17 cellular contexts compared by ENCODE assay signal in genomic region chr2:68987051-68987503, GRCh38. TPM values are rescaled to one million over a fixed set of nuclear protein-coding genes. Genes with fewer than 3 reads are reported as not detected.
"Had no signal": no experiment of that assay in that cellular context is flagged by ENCODE, and none has a peak within 500 bp of the region (broad histone marks: within the 10 kb centered on the region; RNA-seq: fewer than 3 reads in every experiment).

No MANE protein-coding gene starts in this region.

- H3K4me3 Mint-ChIP-seq: activated CD4-positive, alpha-beta T cell treated with anti-CD3 and anti-CD28 coated beads, Interleukin-2, amount 10 ng/mL, durations not matched to agents 7 days and 5 days; activated naive CD4-positive, alpha-beta T cell treated with anti-CD3 and anti-CD28 coated beads for 36 hours; activated T-helper 17 cell treated with anti-CD3 and anti-CD28 coated beads, Interleukin-2, amount 50 U/mL, for 72 hours; effector memory CD8-positive, alpha-beta T cell; immature natural killer cell; type B pancreatic cell; WTC11 had no signal

- ATAC-seq: activated T-helper 17 cell treated with anti-CD3 and anti-CD28 coated beads, Interleukin-2, amount 50 U/mL, for 72 hours; effector memory CD8-positive, alpha-beta T cell; left colon; SK-N-SH treated with all-trans-retinoic acid at 6 μM for 48 hours; WTC11 had no signal

- H3K9me3 Mint-ChIP-seq: activated CD4-positive, alpha-beta T cell treated with anti-CD3 and anti-CD28 coated beads, Interleukin-2, amount 10 ng/mL, durations not matched to agents 7 days and 5 days; activated naive CD4-positive, alpha-beta T cell treated with anti-CD3 and anti-CD28 coated beads for 36 hours; activated T-helper 17 cell treated with anti-CD3 and anti-CD28 coated beads, Interleukin-2, amount 50 U/mL, for 72 hours; effector memory CD8-positive, alpha-beta T cell; immature natural killer cell; type B pancreatic cell; WTC11 had no signal

- H3K27ac Mint-ChIP-seq: activated CD4-positive, alpha-beta T cell treated with anti-CD3 and anti-CD28 coated beads, Interleukin-2, amount 10 ng/mL, durations not matched to agents 7 days and 5 days; activated naive CD4-positive, alpha-beta T cell treated with anti-CD3 and anti-CD28 coated beads for 36 hours; activated T-helper 17 cell treated with anti-CD3 and anti-CD28 coated beads, Interleukin-2, amount 50 U/mL, for 72 hours; effector memory CD8-positive, alpha-beta T cell; immature natural killer cell; type B pancreatic cell; WTC11 had no signal

- H3K36me3 Mint-ChIP-seq: immature natural killer cell, type B pancreatic cell, WTC11 had no signal

- DNase-seq: activated CD4-positive, alpha-beta T cell treated with anti-CD3 and anti-CD28 coated beads, Interleukin-2, amount 10 ng/mL, durations not matched to agents 7 days and 5 days; activated naive CD4-positive, alpha-beta T cell treated with anti-CD3 and anti-CD28 coated beads for 36 hours; activated T-cell treated with anti-CD3 and anti-CD28 coated beads for 4 hours; effector memory CD8-positive, alpha-beta T cell; immature natural killer cell; left colon; mesendoderm had no signal

- H3K27ac ChIP-seq: epithelial cell of prostate had no signal

- H3K4me1 Mint-ChIP-seq: activated CD4-positive, alpha-beta T cell treated with anti-CD3 and anti-CD28 coated beads, Interleukin-2, amount 10 ng/mL, durations not matched to agents 7 days and 5 days; activated T-helper 17 cell treated with anti-CD3 and anti-CD28 coated beads, Interleukin-2, amount 50 U/mL, for 72 hours; immature natural killer cell; WTC11 had no signal

RNA-seq across cellular contexts. Expression of gene GKN1, which starts 12.6 kb away (rescaled TPM):
- total RNA-seq: activated CD4-positive, alpha-beta T cell treated with anti-CD3 and anti-CD28 coated beads, Interleukin-2, amount 10 ng/mL, durations not matched to agents 7 days and 5 days; activated CD8-positive, alpha-beta memory T cell treated with anti-CD3 and anti-CD28 coated beads for 36 hours; activated naive CD4-positive, alpha-beta T cell treated with anti-CD3 and anti-CD28 coated beads for 36 hours; activated T-helper 17 cell treated with anti-CD3 and anti-CD28 coated beads, Interleukin-2, amount 50 U/mL, for 72 hours; left colon; osteocyte; skeletal muscle tissue; T-helper 1 cell treated with Interleukin-12 subunit alpha and Interleukin-12 subunit beta and Interleukin-4 antibody, amounts not matched to agents 30 ng/mL and 1 ng/mL, for 36 hours; WTC11 had no signal
- polyA plus RNA-seq: immature natural killer cell, neural cell had no signal

RNA-seq across cellular contexts. Expression of gene ANTXR1, which starts 25.9 kb away (rescaled TPM):
- polyA plus RNA-seq: immature natural killer cell had no signal

RNA-seq across cellular contexts. Expression of gene GKN2, which starts 34.4 kb away (rescaled TPM):
- total RNA-seq: activated CD4-positive, alpha-beta T cell treated with anti-CD3 and anti-CD28 coated beads, Interleukin-2, amount 10 ng/mL, durations not matched to agents 7 days and 5 days; activated CD8-positive, alpha-beta memory T cell treated with anti-CD3 and anti-CD28 coated beads for 36 hours; activated naive CD4-positive, alpha-beta T cell treated with anti-CD3 and anti-CD28 coated beads for 36 hours; activated T-helper 17 cell treated with anti-CD3 and anti-CD28 coated beads, Interleukin-2, amount 50 U/mL, for 72 hours; osteocyte; skeletal muscle tissue; T-helper 1 cell treated with Interleukin-12 subunit alpha and Interleukin-12 subunit beta and Interleukin-4 antibody, amounts not matched to agents 30 ng/mL and 1 ng/mL, for 36 hours; WTC11 had no signal
- polyA plus RNA-seq: immature natural killer cell, neural cell had no signal
